ENCODE assay signal across 8 cellular contexts in genomic region chr6:151494235-151494950, GRCh38. TPM values are rescaled to one million over a fixed set of nuclear protein-coding genes. Genes with fewer than 3 reads are reported as not detected.
DNase-seq lines count a peak whose midpoint lies in the region; ATAC-seq and TF ChIP-seq lines count a peak whose summit lies in the region.

No MANE protein-coding gene starts in this region.

- H3K36me3 ChIP-seq in NT2/D1 (ENCODE audit: insufficient read depth, insufficient read length, low read length) (no peaks in the 10 kb centered on the region), skeletal muscle satellite cell (ENCODE audit: insufficient read depth, low read length) (no peaks in the 10 kb centered on the region)

- H3K4me2 ChIP-seq in skeletal muscle satellite cell (ENCODE audit: low read length): peak overlapping the region; percentile 90

- H3K9ac ChIP-seq in NT2/D1 (ENCODE audit: insufficient read length, low read depth): peak overlapping the region; percentile 72
- peak overlapping the region; percentile 84 for H3K9ac ChIP-seq in skeletal muscle satellite cell (ENCODE audit: low read depth, low read length)

- H3K4me1 ChIP-seq in NT2/D1 (ENCODE audit: insufficient read depth, insufficient read length): no peaks in the 10 kb centered on the region
- peaks cover 11% of the 10 kb centered on the region for H3K4me1 ChIP-seq in skeletal muscle satellite cell (ENCODE audit: control insufficient read depth, insufficient read depth, low read length)

- TF ChIP-seq CTCF in cardiac fibroblast (IDR thresholded peaks at IDR 0.05; ENCODE audit: low read depth, low read length): no peak

- H3K9me3 ChIP-seq in NT2/D1 (ENCODE audit: insufficient read depth, low read length): no peaks in the 10 kb centered on the region
- no peaks in the 10 kb centered on the region for H3K9me3 ChIP-seq in skeletal muscle satellite cell (replicated peaks; ENCODE audit: low read length)

- no peak for ATAC-seq in GM21360 (IDR thresholded peaks at IDR 0.05; ENCODE audit: unreplicated experiment)
- no peak for ATAC-seq in HG03342 (IDR thresholded peaks at IDR 0.05; ENCODE audit: unreplicated experiment)

- H3K4me3 ChIP-seq in NT2/D1 (ENCODE audit: insufficient read length, low read depth): peak overlapping the region; percentile 59
- peak overlapping the region; percentile 57 to 59 for H3K4me3 ChIP-seq in cardiac fibroblast (replicated peaks in 1 of 2; ENCODE audit: low read depth in 2 of 2, low read length in 2 of 2)
- peak overlapping the region; percentile 85 for H3K4me3 ChIP-seq in skeletal muscle satellite cell (ENCODE audit: low read length)

- H3K27me3 ChIP-seq in NT2/D1 (ENCODE audit: insufficient read depth, insufficient read length) (peaks cover 30% of the 10 kb centered on the region), skeletal muscle satellite cell (ENCODE audit: control insufficient read depth, insufficient read depth, low read length) (no peaks in the 10 kb centered on the region)

- DNase-seq in NCI-H2227 (lab: John Stamatoyannopoulos, UW; ENCODE audit: unreplicated experiment) (peak; percentile 20), NCI-H2227 treated with DMSO at 0.1 percent for 48 hours (lab: John Stamatoyannopoulos, UW) (no peak), NT2/D1 (ENCODE audit: low read depth, low spot score) (no peak), cardiac fibroblast (ENCODE audit: low read depth in 2 of 2) (peak; percentile 24 to 46), islet precursor cell (peak; percentile 55)

RNA-seq across cellular contexts. Expression of gene CCDC170, which starts 0.6 kb away (rescaled TPM):
- 0.44 and 1.3 TPM in 2 replicates for total RNA-seq in skeletal muscle satellite cell (2012; rRNA removed)

RNA-seq across cellular contexts. Expression of gene RMND1, which starts 42.5 kb away (rescaled TPM):
- 31.0 and 42.1 TPM in 2 replicates for total RNA-seq in skeletal muscle satellite cell (2012; rRNA removed)

Comparison
In these comparisons a context has a peak if more than half of its experiments do, and no peak if none do; other contexts are left out.
1. DNase-seq: peak in NCI-H2227 (single experiment), cardiac fibroblast (2 of 2) and islet precursor cell (single experiment); none in NCI-H2227 treated with DMSO at 0.1 percent for 48 hours (single experiment) and NT2/D1 (single experiment).
2. Peak in every context shown above with its lines, with median percentiles within 50 percentile points of each other: H3K4me3 ChIP-seq.